ENCODE assay signal across 31 cellular contexts in the genomic region with DNA sequence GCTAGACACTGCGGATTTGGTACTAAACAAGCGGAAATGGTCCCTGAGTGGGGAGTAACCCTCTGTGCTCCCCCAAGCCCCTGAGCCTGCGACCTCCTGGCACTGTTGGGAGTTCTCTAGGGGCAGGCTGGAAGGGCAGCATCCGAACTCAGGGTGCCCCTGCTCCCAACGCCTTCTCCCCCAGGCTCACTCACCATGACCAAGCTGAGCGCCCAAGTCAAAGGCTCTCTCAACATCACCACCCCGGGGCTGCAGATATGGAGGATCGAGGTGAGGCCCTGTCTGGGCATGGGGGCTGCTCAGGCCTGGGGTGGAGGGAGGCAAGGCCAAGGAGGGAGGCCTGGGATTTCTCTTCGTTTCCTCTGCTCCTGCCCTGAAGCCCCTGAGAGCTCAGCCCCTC. TPM values are rescaled to one million over a fixed set of nuclear protein-coding genes. Genes with fewer than 3 reads are reported as not detected.
"Had no signal": no experiment of that assay in that cellular context is flagged by ENCODE, and none has a peak within 500 bp of the region (broad histone marks: within the 10 kb centered on the region; RNA-seq: fewer than 3 reads in every experiment).

No MANE protein-coding gene starts in this region.

- H3K4me1 ChIP-seq: ascending aorta, SJSA1 had no signal

- H3K4me3 Mint-ChIP-seq: activated CD4-positive, alpha-beta T cell treated with anti-CD3 and anti-CD28 coated beads, Interleukin-2, amount 10 ng/mL, durations not matched to agents 24 days and 14 days; activated CD8-positive, alpha-beta T cell treated with anti-CD3 and anti-CD28 coated beads for 36 hours; activated naive CD8-positive, alpha-beta T cell treated with anti-CD3 and anti-CD28 coated beads, Interleukin-2, amount 10 ng/mL, durations not matched to agents 7 days and 5 days; activated T-cell treated with anti-CD3 and anti-CD28 coated beads, Interleukin-2, amount 50 U/mL, for 72 hours; activated T-helper 17 cell treated with anti-CD3 and anti-CD28 coated beads, Interleukin-2, amount 50 U/mL, for 72 hours; central memory CD8-positive, alpha-beta T cell; T-helper 1 cell treated with Interleukin-12 subunit alpha and Interleukin-12 subunit beta and Interleukin-4 antibody, amounts not matched to agents 30 μg/mL and 1 μg/mL, for 36 hours; T-helper 2 cell treated with Interferon-gamma antibody and Interleukin-4, amounts not matched to agents 5 μg/mL and 100 μg/mL, for 36 hours had no signal

- DNase-seq: activated CD4-positive, alpha-beta T cell treated with anti-CD3 and anti-CD28 coated beads, Interleukin-2, amount 10 ng/mL, durations not matched to agents 24 days and 14 days; activated CD4-positive, alpha-beta T cell treated with anti-CD3 and anti-CD28 coated beads, Interleukin-2, amount 50 U/mL, for 4 hours; activated CD8-positive, alpha-beta T cell treated with anti-CD3 and anti-CD28 coated beads for 36 hours; activated effector memory CD4-positive, alpha-beta T cell treated with anti-CD3 and anti-CD28 coated beads, Interleukin-2, amount 50 U/mL, for 16 hours; activated naive CD4-positive, alpha-beta T cell; activated naive CD4-positive, alpha-beta T cell treated with anti-CD3 and anti-CD28 coated beads, Interleukin-2, amount 50 U/mL, for 16 hours; activated naive CD8-positive, alpha-beta T cell treated with anti-CD3 and anti-CD28 coated beads, Interleukin-2, amount 10 ng/mL, durations not matched to agents 7 days and 5 days; activated T-cell treated with anti-CD3 and anti-CD28 coated beads, Interleukin-2, amount 50 U/mL, for 1 hour; activated T-cell treated with anti-CD3 and anti-CD28 coated beads, Interleukin-2, amount 50 U/mL, for 72 hours; amygdala; Kasumi-1; MG63; NCI-H1092; NCI-H1436 treated with DMSO at 0.1 percent for 48 hours; NCI-H1694 treated with DMSO at 0.1 percent for 48 hours; NCI-H2029; NCI-H345; NCI-H524 treated with DMSO at 0.1 percent for 48 hours; SHP77 treated with DMSO at 0.1 percent for 48 hours; SK-N-SH had no signal

- H3K9me3 ChIP-seq: ascending aorta, MG63, SJSA1, SK-N-SH had no signal

- H3K36me3 ChIP-seq: ascending aorta, cardiac muscle cell, MG63, SJSA1 had no signal

- H3K27ac Mint-ChIP-seq: activated CD4-positive, alpha-beta T cell treated with anti-CD3 and anti-CD28 coated beads, Interleukin-2, amount 10 ng/mL, durations not matched to agents 24 days and 14 days; activated CD8-positive, alpha-beta T cell treated with anti-CD3 and anti-CD28 coated beads for 36 hours; activated naive CD8-positive, alpha-beta T cell treated with anti-CD3 and anti-CD28 coated beads, Interleukin-2, amount 10 ng/mL, durations not matched to agents 7 days and 5 days; activated T-cell treated with anti-CD3 and anti-CD28 coated beads, Interleukin-2, amount 50 U/mL, for 72 hours; activated T-helper 17 cell treated with anti-CD3 and anti-CD28 coated beads, Interleukin-2, amount 50 U/mL, for 72 hours; T-helper 1 cell treated with Interleukin-12 subunit alpha and Interleukin-12 subunit beta and Interleukin-4 antibody, amounts not matched to agents 30 μg/mL and 1 μg/mL, for 36 hours; T-helper 2 cell treated with Interferon-gamma antibody and Interleukin-4, amounts not matched to agents 5 μg/mL and 100 μg/mL, for 36 hours had no signal

- H3K4me2 ChIP-seq: SK-N-SH had no signal

- H3K9me3 Mint-ChIP-seq: activated CD4-positive, alpha-beta T cell treated with anti-CD3 and anti-CD28 coated beads, Interleukin-2, amount 10 ng/mL, durations not matched to agents 24 days and 14 days; activated CD8-positive, alpha-beta T cell treated with anti-CD3 and anti-CD28 coated beads for 36 hours; activated naive CD8-positive, alpha-beta T cell treated with anti-CD3 and anti-CD28 coated beads, Interleukin-2, amount 10 ng/mL, durations not matched to agents 7 days and 5 days; activated T-cell treated with anti-CD3 and anti-CD28 coated beads, Interleukin-2, amount 50 U/mL, for 72 hours; activated T-helper 17 cell treated with anti-CD3 and anti-CD28 coated beads, Interleukin-2, amount 50 U/mL, for 72 hours; central memory CD8-positive, alpha-beta T cell; T-helper 1 cell treated with Interleukin-12 subunit alpha and Interleukin-12 subunit beta and Interleukin-4 antibody, amounts not matched to agents 30 μg/mL and 1 μg/mL, for 36 hours; T-helper 2 cell treated with Interferon-gamma antibody and Interleukin-4, amounts not matched to agents 5 μg/mL and 100 μg/mL, for 36 hours had no signal

- ATAC-seq: activated CD8-positive, alpha-beta T cell treated with anti-CD3 and anti-CD28 coated beads for 36 hours; activated T-cell treated with anti-CD3 and anti-CD28 coated beads, Interleukin-2, amount 50 U/mL, for 72 hours; activated T-helper 17 cell treated with anti-CD3 and anti-CD28 coated beads, Interleukin-2, amount 50 U/mL, for 72 hours; Panc1 had no signal

- H3K9ac ChIP-seq: SK-N-SH had no signal

- H3K27ac ChIP-seq: ascending aorta, cardiac muscle cell, SJSA1 had no signal

- H3K27me3 ChIP-seq: ascending aorta, cardiac muscle cell, MG63, SJSA1 had no signal

- H3K4me3 ChIP-seq: ascending aorta, cardiac muscle cell, MG63, SJSA1 had no signal

- H3K36me3 Mint-ChIP-seq: activated naive CD8-positive, alpha-beta T cell treated with anti-CD3 and anti-CD28 coated beads, Interleukin-2, amount 10 ng/mL, durations not matched to agents 7 days and 5 days had no signal

- FAIRE-seq: TTC549 had no signal

- H3K27me3 Mint-ChIP-seq: activated CD4-positive, alpha-beta T cell treated with anti-CD3 and anti-CD28 coated beads, Interleukin-2, amount 10 ng/mL, durations not matched to agents 24 days and 14 days; activated CD8-positive, alpha-beta T cell treated with anti-CD3 and anti-CD28 coated beads for 36 hours; activated naive CD8-positive, alpha-beta T cell treated with anti-CD3 and anti-CD28 coated beads, Interleukin-2, amount 10 ng/mL, durations not matched to agents 7 days and 5 days; activated T-helper 17 cell treated with anti-CD3 and anti-CD28 coated beads, Interleukin-2, amount 50 U/mL, for 72 hours; central memory CD8-positive, alpha-beta T cell had no signal

- H3K4me1 Mint-ChIP-seq: activated CD4-positive, alpha-beta T cell treated with anti-CD3 and anti-CD28 coated beads, Interleukin-2, amount 10 ng/mL, durations not matched to agents 24 days and 14 days; activated naive CD8-positive, alpha-beta T cell treated with anti-CD3 and anti-CD28 coated beads, Interleukin-2, amount 10 ng/mL, durations not matched to agents 7 days and 5 days; activated T-helper 17 cell treated with anti-CD3 and anti-CD28 coated beads, Interleukin-2, amount 50 U/mL, for 72 hours; central memory CD8-positive, alpha-beta T cell had no signal

RNA-seq across cellular contexts. Expression of a gene that starts 4.7 kb away (rescaled TPM):
- total RNA-seq: activated CD4-positive, alpha-beta T cell treated with anti-CD3 and anti-CD28 coated beads, Interleukin-2, amount 10 ng/mL, durations not matched to agents 24 days and 14 days; activated CD8-positive, alpha-beta memory T cell treated with anti-CD3 and anti-CD28 coated beads for 36 hours; activated CD8-positive, alpha-beta T cell treated with anti-CD3 and anti-CD28 coated beads for 36 hours; activated naive CD8-positive, alpha-beta T cell treated with anti-CD3 and anti-CD28 coated beads, Interleukin-2, amount 10 ng/mL, durations not matched to agents 7 days and 5 days; activated T-cell treated with anti-CD3 and anti-CD28 coated beads, Interleukin-2, amount 50 U/mL, for 72 hours; ascending aorta; RPMI7951; SJSA1 had no signal
